ENCODE assay signal across 14 cellular contexts in the genomic region with DNA sequence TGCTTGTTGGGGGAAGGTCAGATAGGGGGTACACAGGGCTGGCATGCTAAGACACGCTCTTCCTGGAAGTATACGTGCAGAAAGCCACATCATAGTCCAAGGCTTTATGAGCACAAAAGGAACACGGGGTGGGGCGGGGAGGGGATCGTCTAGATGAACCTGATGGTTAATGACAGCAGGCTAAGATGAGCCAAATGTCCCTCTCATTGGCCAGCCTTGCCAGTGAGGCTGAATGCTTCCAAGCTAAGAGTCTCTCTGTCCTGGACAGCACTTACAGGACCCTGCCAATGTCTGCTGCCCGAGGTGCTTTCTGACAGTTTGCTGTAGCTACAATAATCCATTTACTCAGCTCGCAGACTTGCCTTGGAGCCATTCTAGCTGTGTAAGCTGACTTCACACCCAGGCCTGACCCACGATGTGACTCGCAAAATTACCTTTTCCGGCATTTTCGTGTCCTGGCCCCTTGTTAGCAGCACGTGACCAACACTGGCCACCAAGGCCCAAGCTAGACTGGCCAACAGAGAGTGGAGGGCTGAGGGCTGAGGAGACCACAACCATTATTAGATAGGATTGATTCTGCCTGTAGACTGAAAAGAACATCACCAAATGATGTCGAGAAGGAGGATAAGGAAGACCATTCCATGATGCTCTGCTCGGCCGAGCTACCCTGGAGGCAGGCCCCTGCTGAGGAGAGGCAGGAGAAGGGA.
DNase-seq lines count a peak whose midpoint lies in the region; ATAC-seq and TF ChIP-seq lines count a peak whose summit lies in the region.
"Had no signal": no experiment of that assay in that cellular context is flagged by ENCODE, and none has a peak within 500 bp of the region (broad histone marks: within the 10 kb centered on the region; RNA-seq: fewer than 3 reads in every experiment).

No MANE protein-coding gene starts in this region.

- H3K27me3 ChIP-seq in heart right ventricle (no peaks in the 10 kb centered on the region), aorta (ENCODE audit: control insufficient read depth in 1 of 2, insufficient read depth in 2 of 2, low read length in 1 of 2) (no peaks in the 10 kb centered on the region)

- H3K27ac ChIP-seq in heart right ventricle = peak overlapping the region in 8 of 10 donors; percentile 0 to 65 (median 62)
- no peak overlapping the region for H3K27ac ChIP-seq in aorta (ENCODE audit: low read depth in 1 of 2, low read length in 2 of 2)

- H3K9me3 Mint-ChIP-seq in activated naive CD4-positive, alpha-beta T cell treated with anti-CD3 and anti-CD28 coated beads, Interleukin-2, amount 50 U/mL, for 24 hours = no peaks in the 10 kb centered on the region
- no peaks in the 10 kb centered on the region for H3K9me3 Mint-ChIP-seq in natural killer cell treated with Interleukin-12 subunit alpha and Interleukin-12 subunit beta and Interleukin-15 and Interleukin-18, amount 100 ng/mL, for 72 hours
- H3K9me3 Mint-ChIP-seq: WTC11 had no signal

- H3K27me3 Mint-ChIP-seq in activated naive CD4-positive, alpha-beta T cell treated with anti-CD3 and anti-CD28 coated beads, Interleukin-2, amount 50 U/mL, for 24 hours = no peaks in the 10 kb centered on the region
- H3K27me3 Mint-ChIP-seq in natural killer cell treated with Interleukin-12 subunit alpha and Interleukin-12 subunit beta and Interleukin-15 and Interleukin-18, amount 100 ng/mL, for 72 hours = peaks cover 9% of the 10 kb centered on the region in 2 donors

- TF ChIP-seq CTCF in heart right ventricle (IDR thresholded peaks at IDR 0.05) = no peak

- intact Hi-C loops in Right ventricle myocardium inferior (cut with DNase I) = no loop called here
- intact Hi-C loops in cardiac septum (cut with DNase I) = no loop called here
- intact Hi-C loops in heart right ventricle (cut with DNase I) = loop anchor here in 1 of 10 donors (5.0 kb wide), 1 partner anchor 78 kb away; no protein-coding TSS in a partner anchor
- intact Hi-C loops in aorta (cut with DNase I) = no loop called here
- intact Hi-C loops in posterior vena cava (cut with DNase I) = no loop called here

- H3K4me3 Mint-ChIP-seq in activated naive CD4-positive, alpha-beta T cell treated with anti-CD3 and anti-CD28 coated beads, Interleukin-2, amount 50 U/mL, for 24 hours = no peak overlapping the region
- no peak overlapping the region for H3K4me3 Mint-ChIP-seq in natural killer cell treated with Interleukin-12 subunit alpha and Interleukin-12 subunit beta and Interleukin-15 and Interleukin-18, amount 100 ng/mL, for 72 hours
- H3K4me3 Mint-ChIP-seq: WTC11 had no signal

- peak overlapping the region; percentile 15 for H3K27ac Mint-ChIP-seq in activated naive CD4-positive, alpha-beta T cell treated with anti-CD3 and anti-CD28 coated beads, Interleukin-2, amount 50 U/mL, for 24 hours
- no peak overlapping the region for H3K27ac Mint-ChIP-seq in natural killer cell treated with Interleukin-12 subunit alpha and Interleukin-12 subunit beta and Interleukin-15 and Interleukin-18, amount 100 ng/mL, for 72 hours
- H3K27ac Mint-ChIP-seq: WTC11 had no signal

- H3K9me3 ChIP-seq in heart right ventricle (no peaks in the 10 kb centered on the region), aorta (ENCODE audit: control insufficient read depth, low read length) (no peaks in the 10 kb centered on the region)

- 65 to 68% methylated on average over 15 of the region's 15 CpGs for WGBS in heart right ventricle, 2 donors
- 84 to 85% methylated on average over 15 of the region's 15 CpGs for WGBS in aorta, 2 donors

- H3K36me3 Mint-ChIP-seq in activated naive CD4-positive, alpha-beta T cell treated with anti-CD3 and anti-CD28 coated beads, Interleukin-2, amount 50 U/mL, for 24 hours = peaks cover under 1% of the 10 kb centered on the region
- H3K36me3 Mint-ChIP-seq in natural killer cell treated with Interleukin-12 subunit alpha and Interleukin-12 subunit beta and Interleukin-15 and Interleukin-18, amount 100 ng/mL, for 72 hours = peaks cover 1% of the 10 kb centered on the region
- H3K36me3 Mint-ChIP-seq: WTC11 had no signal

- H3K36me3 ChIP-seq in heart right ventricle = peaks cover 0 to 15% (median 5%) of the 10 kb centered on the region in 9 donors
- H3K36me3 ChIP-seq in aorta (ENCODE audit: control insufficient read depth in 1 of 2, insufficient read depth in 2 of 2, low read length in 1 of 2) = no peaks in the 10 kb centered on the region

- H3K4me3 ChIP-seq in heart right ventricle = no peak overlapping the region
- no peak overlapping the region for H3K4me3 ChIP-seq in aorta (ENCODE audit: low read length in 2 of 2)

- peak; percentile 85 for ATAC-seq in Right ventricle myocardium inferior
- ATAC-seq in heart right ventricle = peak; percentile 54 to 92 (median 74)
- ATAC-seq in aorta (ENCODE audit: low FRiP score) = peak; percentile 19
- ATAC-seq in natural killer cell treated with Interleukin-12 subunit alpha and Interleukin-12 subunit beta and Interleukin-15 and Interleukin-18, amount 100 ng/mL, for 72 hours = no peak
- ATAC-seq: WTC11 had no signal

- H3K4me1 ChIP-seq in heart right ventricle (peaks cover 0 to 21% (median 15%) of the 10 kb centered on the region in 9 donors), aorta (ENCODE audit: control insufficient read depth in 1 of 2, insufficient read depth in 2 of 2, low read length in 2 of 2) (no peaks in the 10 kb centered on the region)

- H3K4me1 Mint-ChIP-seq in activated naive CD4-positive, alpha-beta T cell treated with anti-CD3 and anti-CD28 coated beads, Interleukin-2, amount 50 U/mL, for 24 hours = peaks cover 48% of the 10 kb centered on the region
- peaks cover 0 to 6% of the 10 kb centered on the region in 2 donors for H3K4me1 Mint-ChIP-seq in natural killer cell treated with Interleukin-12 subunit alpha and Interleukin-12 subunit beta and Interleukin-15 and Interleukin-18, amount 100 ng/mL, for 72 hours (ENCODE audit: low read depth in 2 of 2)

- DNase-seq in Right ventricle myocardium inferior (ENCODE audit: missing footprints) (no peak), cardiac septum (ENCODE audit: low spot score) (no peak), heart right ventricle (peak; percentile 29 to 32), aorta (no peak), posterior vena cava (ENCODE audit: low spot score) (no peak)
- no peak for DNase-seq in central memory CD4-positive, alpha-beta T cell
- no peak for DNase-seq in natural killer cell treated with Interleukin-12 subunit alpha and Interleukin-12 subunit beta and Interleukin-15 and Interleukin-18, amount 100 ng/mL, for 72 hours (ENCODE audit: low spot score)
- DNase-seq: activated effector memory CD4-positive, alpha-beta T cell treated with anti-CD3 and anti-CD28 coated beads, Interleukin-2, amount 50 U/mL, for 16 hours; kidney glomerular epithelial cell; NCI-H1092 treated with DMSO at 0.1 percent for 48 hours; NCI-H526; stimulated activated CD8-positive, alpha-beta memory T cell treated with anti-CD3 and anti-CD28 coated beads, Interleukin-4, amount 100 ng/mL, for 48 hours had no signal

Comparison
In these comparisons a context has a peak if more than half of its experiments do, and no peak if none do; other contexts are left out.
1. DNase-seq: peak in heart right ventricle (2 of 2); none in Right ventricle myocardium inferior (single experiment), cardiac septum (single experiment), aorta (0 of 2), central memory CD4-positive, alpha-beta T cell (single experiment), natural killer cell treated with Interleukin-12 subunit alpha and Interleukin-12 subunit beta and Interleukin-15 and Interleukin-18, amount 100 ng/mL, for 72 hours (single experiment) and posterior vena cava (single experiment).
2. ATAC-seq: peak in Right ventricle myocardium inferior (single experiment), heart right ventricle (8 of 8) and aorta (single experiment); none in natural killer cell treated with Interleukin-12 subunit alpha and Interleukin-12 subunit beta and Interleukin-15 and Interleukin-18, amount 100 ng/mL, for 72 hours (0 of 2).
3. H3K27ac ChIP-seq: peak in heart right ventricle (8 of 10); none in aorta (0 of 2).